ENCODE assay signal across 8 cellular contexts in genomic region chr6:127302728-127303675, GRCh38. TPM values are rescaled to one million over a fixed set of nuclear protein-coding genes. Genes with fewer than 3 reads are reported as not detected.
DNase-seq lines count a peak whose midpoint lies in the region; ATAC-seq and TF ChIP-seq lines count a peak whose summit lies in the region.

No MANE protein-coding gene starts in this region.

- ATAC-seq in HG02973 (IDR thresholded peaks at IDR 0.05; ENCODE audit: unreplicated experiment) (peak; percentile 85), HG03045 (IDR thresholded peaks at IDR 0.05; ENCODE audit: unreplicated experiment) (no peak)
- no peak for ATAC-seq in activated CD8-positive, alpha-beta T cell treated with anti-CD3 and anti-CD28 coated beads, Interleukin-2, amount 10 ng/mL, durations not matched to agents 7 days and 5 days

- no peak overlapping the region for H3K27ac ChIP-seq in parathyroid adenoma

- H3K4me1 ChIP-seq in parathyroid adenoma: no peaks in the 10 kb centered on the region

- H3K4me2 ChIP-seq in parathyroid adenoma (ENCODE audit: low read length): no peak overlapping the region

- peaks cover 17% of the 10 kb centered on the region for H3K36me3 Mint-ChIP-seq in activated CD8-positive, alpha-beta T cell treated with anti-CD3 and anti-CD28 coated beads, Interleukin-2, amount 10 ng/mL, durations not matched to agents 7 days and 5 days (ENCODE audit: low read depth)

- no peaks in the 10 kb centered on the region for H3K27me3 ChIP-seq in parathyroid adenoma (ENCODE audit: control insufficient read depth, insufficient read depth, low read length)

- DNase-seq in AG09319 (ENCODE audit: extremely low read depth, low read depth) (no peak), GM13976 (ENCODE audit: low spot score) (peak; percentile 28), NCI-H2227 treated with DMSO at 0.1 percent for 48 hours (lab: John Stamatoyannopoulos, UW) (peak; percentile 4), fibroblast of pulmonary artery (ENCODE audit: low read depth) (peak; percentile 72)
- DNase-seq in activated CD8-positive, alpha-beta T cell treated with anti-CD3 and anti-CD28 coated beads, Interleukin-2, amount 10 ng/mL, durations not matched to agents 7 days and 5 days: peak; percentile 59

- POLR2A ChIA-PET in activated CD8-positive, alpha-beta T cell treated with anti-CD3 and anti-CD28 coated beads, Interleukin-2, amount 10 ng/mL, durations not matched to agents 7 days and 5 days (lab: Charles Lee): no interaction called here

- H3K4me3 ChIP-seq in fibroblast of pulmonary artery (replicated peaks; ENCODE audit: low read depth, low read length) (no peak overlapping the region), parathyroid adenoma (ENCODE audit: low read depth, low read length) (no peak overlapping the region)

- no peaks in the 10 kb centered on the region for H3K9me3 ChIP-seq in parathyroid adenoma (ENCODE audit: control insufficient read depth, low read length)

- TF ChIP-seq CTCF in AG09319 (IDR thresholded peaks at IDR 0.05; ENCODE audit: low read depth, low read length) (peak; percentile 63), GM13976 (IDR thresholded peaks at IDR 0.05; ENCODE audit: borderline replicate concordance, control extremely low read depth, extremely low read depth, insufficient read depth, missing control alignments) (peak; percentile 33), fibroblast of pulmonary artery (IDR thresholded peaks at IDR 0.05; ENCODE audit: low read length, missing control alignments) (peak; percentile 70), parathyroid adenoma (IDR thresholded peaks at IDR 0.05) (peak; percentile 59)

- no peaks in the 10 kb centered on the region for H3K79me2 ChIP-seq in parathyroid adenoma

- in situ Hi-C loops in GM13976 (cut with MboI; ENCODE audit: low sequenced_read_pairs, unreplicated experiment): loop anchor here (25.0 kb wide), 1 partner anchor 234 kb away; no protein-coding TSS in a partner anchor

- no peak overlapping the region for H2AFZ ChIP-seq in parathyroid adenoma

- no peak overlapping the region for H3K9ac ChIP-seq in parathyroid adenoma

- no peak overlapping the region for H3K4me3 Mint-ChIP-seq in activated CD8-positive, alpha-beta T cell treated with anti-CD3 and anti-CD28 coated beads, Interleukin-2, amount 10 ng/mL, durations not matched to agents 7 days and 5 days

- no peaks in the 10 kb centered on the region for H3K27me3 Mint-ChIP-seq in activated CD8-positive, alpha-beta T cell treated with anti-CD3 and anti-CD28 coated beads, Interleukin-2, amount 10 ng/mL, durations not matched to agents 7 days and 5 days (ENCODE audit: low read depth)

- CTCF ChIA-PET in activated CD8-positive, alpha-beta T cell treated with anti-CD3 and anti-CD28 coated beads, Interleukin-2, amount 10 ng/mL, durations not matched to agents 7 days and 5 days (lab: Charles Lee): interaction anchor here (0.7 to 3.2 kb wide), 20 partner anchors 11 to 246 kb away, joined by 3 to 24 read pairs (median 6); partner anchors contain the start of gene RNF146

- no peaks in the 10 kb centered on the region for H3K36me3 ChIP-seq in parathyroid adenoma (ENCODE audit: control insufficient read depth, insufficient read depth, low read length)

- H3K27ac Mint-ChIP-seq in activated CD8-positive, alpha-beta T cell treated with anti-CD3 and anti-CD28 coated beads, Interleukin-2, amount 10 ng/mL, durations not matched to agents 7 days and 5 days: no peak overlapping the region

- H3K9me3 Mint-ChIP-seq in activated CD8-positive, alpha-beta T cell treated with anti-CD3 and anti-CD28 coated beads, Interleukin-2, amount 10 ng/mL, durations not matched to agents 7 days and 5 days (ENCODE audit: insufficient read depth): peaks cover 5% of the 10 kb centered on the region

- H3K4me1 Mint-ChIP-seq in activated CD8-positive, alpha-beta T cell treated with anti-CD3 and anti-CD28 coated beads, Interleukin-2, amount 10 ng/mL, durations not matched to agents 7 days and 5 days (ENCODE audit: low read depth): peaks cover 5% of the 10 kb centered on the region

RNA-seq across cellular contexts. Expression of gene RNF146, which starts 36.3 kb away (rescaled TPM):
- 10 to 100 TPM; 14.7 to 18.0 TPM for total RNA-seq in activated CD8-positive, alpha-beta T cell treated with anti-CD3 and anti-CD28 coated beads, Interleukin-2, amount 10 ng/mL, durations not matched to agents 7 days and 5 days

RNA-seq across cellular contexts. Expression of gene ECHDC1, which starts 40.4 kb away (rescaled TPM):
- 10 to 100 TPM; 44.0 to 47.1 TPM for total RNA-seq in activated CD8-positive, alpha-beta T cell treated with anti-CD3 and anti-CD28 coated beads, Interleukin-2, amount 10 ng/mL, durations not matched to agents 7 days and 5 days
